In the genomic region with DNA sequence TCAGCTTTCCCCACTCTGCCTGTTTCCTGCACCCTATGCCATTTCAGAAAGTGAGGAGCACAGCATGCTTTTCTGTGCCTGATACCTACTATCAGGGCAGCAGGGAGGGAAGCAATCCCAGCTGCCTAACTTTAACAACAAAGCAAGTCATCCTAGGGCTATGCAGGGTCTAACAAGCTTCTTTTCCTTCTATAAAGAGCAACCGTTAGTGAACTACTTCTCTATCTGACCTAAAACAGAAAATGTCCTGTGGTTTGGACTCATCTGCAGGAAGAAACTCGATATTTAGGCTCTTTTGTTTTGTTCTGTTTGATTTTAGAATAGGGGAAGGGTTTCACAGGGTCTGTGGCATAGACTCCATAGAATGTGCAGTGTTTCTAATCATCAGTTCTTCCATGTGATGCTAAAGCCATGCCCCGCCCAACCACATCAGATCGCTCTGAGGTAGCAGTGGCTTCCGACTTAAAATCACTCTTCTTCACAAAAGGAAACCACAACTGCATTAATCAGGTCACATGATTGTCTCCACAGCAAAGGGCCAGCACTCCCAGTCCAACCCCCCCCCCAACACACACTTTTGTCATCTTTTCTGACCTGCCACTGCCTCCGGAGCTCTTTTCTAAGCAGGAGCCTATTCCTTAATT, we compare ENCODE assay signal across 12 cellular contexts.
DNase-seq lines count a peak whose midpoint lies in the region; ATAC-seq and TF ChIP-seq lines count a peak whose summit lies in the region.
"Had no signal": no experiment of that assay in that cellular context is flagged by ENCODE, and none has a peak within 500 bp of the region (broad histone marks: within the 10 kb centered on the region; RNA-seq: fewer than 3 reads in every experiment).

No MANE protein-coding gene starts in this region.

- no peak for TF ChIP-seq CTCF in GM12865 (IDR thresholded peaks at IDR 0.05; ENCODE audit: insufficient read depth, low read depth, low read length, missing control alignments)
- no peak for TF ChIP-seq CTCF in CD14-positive monocyte (IDR thresholded peaks at IDR 0.05)

- intact Hi-C loops in CD14-positive monocyte (cut with micrococcal nuclease), result no loop called here

- no peaks in the 10 kb centered on the region for H3K36me3 Mint-ChIP-seq in CD14-positive monocyte
- H3K36me3 Mint-ChIP-seq: CD8-positive, alpha-beta memory T cell had no signal

- peaks cover 10% of the 10 kb centered on the region for H3K4me1 Mint-ChIP-seq in CD14-positive monocyte

- peak overlapping the region in 1 of 2 donors; percentile 57 for H3K4me3 Mint-ChIP-seq in CD14-positive monocyte

- H3K4me3 ChIP-seq in GM12865 (ENCODE audit: low read depth, low read length), result no peak overlapping the region; the same call in 1 of the 2 replicates
- H3K4me3 ChIP-seq in Jurkat, Clone E6-1 (ENCODE audit: low read length), result no peak overlapping the region

- H3K27ac Mint-ChIP-seq in CD14-positive monocyte, result peak overlapping the region in 1 of 7 donors; percentile 73

- H3K9me3 Mint-ChIP-seq in CD14-positive monocyte, result peaks cover 0 to 3% (median 0%) of the 10 kb centered on the region in 7 donors

- DNase-seq in GM12865 (ENCODE audit: low read depth) (peak; percentile 56), caudate nucleus (lab: John Stamatoyannopoulos, UW) (no peak), middle frontal gyrus (ENCODE audit: extremely low spot score, low spot score) (no peak), CD14-positive monocyte (ENCODE audit: low spot score) (no peak)
- DNase-seq in Jurkat, Clone E6-1 (ENCODE audit: low read depth, low spot score), result peak; percentile 85
- DNase-seq: activated CD8-positive, alpha-beta memory T cell treated with anti-CD3 and anti-CD28 coated beads, Interleukin-2, amount 50 U/mL, for 4 hours; midbrain; NCI-H1417 treated with DMSO at 0.1 percent for 48 hours had no signal

- ATAC-seq in GM21390 (IDR thresholded peaks at IDR 0.05; ENCODE audit: unreplicated experiment), result peak; percentile 66
- no peak for ATAC-seq in HG03196 (IDR thresholded peaks at IDR 0.05; ENCODE audit: unreplicated experiment)
- ATAC-seq in GM18873 (IDR thresholded peaks at IDR 0.05; ENCODE audit: low FRiP score, unreplicated experiment), result no peak

- H3K27me3 Mint-ChIP-seq in CD14-positive monocyte (ENCODE audit: low read depth in 3 of 3), result peaks cover 24 to 39% (median 32%) of the 10 kb centered on the region in 3 donors

- peak overlapping the region; percentile 84 for H3K27ac ChIP-seq in caudate nucleus (ENCODE audit: low read depth, low read length)

Comparison
In these comparisons a context has a peak if more than half of its experiments do, and no peak if none do; other contexts are left out.
1. DNase-seq: peak in GM12865 (single experiment) and Jurkat, Clone E6-1 (single experiment); none in caudate nucleus (0 of 61), middle frontal gyrus (single experiment) and CD14-positive monocyte (single experiment).